ENCODE assay signal across 13 cellular contexts in genomic region chr3:171873561-171873960, GRCh38. TPM values are rescaled to one million over a fixed set of nuclear protein-coding genes. Genes with fewer than 3 reads are reported as not detected.
DNase-seq lines count a peak whose midpoint lies in the region; ATAC-seq and TF ChIP-seq lines count a peak whose summit lies in the region.
"Had no signal": no experiment of that assay in that cellular context is flagged by ENCODE, and none has a peak within 500 bp of the region (broad histone marks: within the 10 kb centered on the region; RNA-seq: fewer than 3 reads in every experiment).

No MANE protein-coding gene starts in this region.

- no peaks in the 10 kb centered on the region for H3K27me3 ChIP-seq in cardiac muscle cell
- no peaks in the 10 kb centered on the region for H3K27me3 ChIP-seq in upper lobe of right lung

- TF ChIP-seq CTCF in cardiac muscle cell (IDR thresholded peaks at IDR 0.05; ENCODE audit: low read depth, low read length), result no peak
- no peak for TF ChIP-seq CTCF in upper lobe of right lung (IDR thresholded peaks at IDR 0.05)

- ATAC-seq in Right ventricle myocardium inferior (no peak), upper lobe of right lung (no peak), GM19467 (IDR thresholded peaks at IDR 0.05; ENCODE audit: unreplicated experiment) (no peak)
- ATAC-seq: left colon had no signal

- DNase-seq in cardiac muscle cell (ENCODE audit: low read depth in 1 of 2, low spot score in 1 of 2) (peak in 1 of 2 donors; percentile 30), Right ventricle myocardium inferior (ENCODE audit: missing footprints) (no peak), astrocyte of the hippocampus (ENCODE audit: low read depth, low spot score) (peak; percentile 56), kidney glomerular epithelial cell (lab: John Stamatoyannopoulos, UW) (peak; percentile 25), upper lobe of right lung (no peak), hypothalamus (lab: John Stamatoyannopoulos, UW) (no peak), NCI-H146 (lab: John Stamatoyannopoulos, UW) (no peak)
- DNase-seq: activated CD4-positive, alpha-beta T cell treated with anti-CD3 and anti-CD28 coated beads, Interleukin-2, amount 10 ng/mL, durations not matched to agents 24 days and 14 days; activated naive CD4-positive, alpha-beta T cell; left colon; NCI-H2171; retina had no signal

- no peaks in the 10 kb centered on the region for H3K9me3 ChIP-seq in cardiac muscle cell (ENCODE audit: low read depth)
- no peaks in the 10 kb centered on the region for H3K9me3 ChIP-seq in upper lobe of right lung

- H3K36me3 ChIP-seq in cardiac muscle cell (no peaks in the 10 kb centered on the region), upper lobe of right lung (no peaks in the 10 kb centered on the region)

- H3K27ac ChIP-seq in cardiac muscle cell, result peak overlapping the region; percentile 75
- H3K27ac ChIP-seq in upper lobe of right lung, result peak overlapping the region; percentile 66

- H3K4me1 ChIP-seq in cardiac muscle cell (ENCODE audit: low read depth), result peaks cover 23% of the 10 kb centered on the region
- peaks cover 42% of the 10 kb centered on the region for H3K4me1 ChIP-seq in upper lobe of right lung

- H3K4me3 ChIP-seq in cardiac muscle cell (no peak overlapping the region), upper lobe of right lung (no peak overlapping the region)

- intact Hi-C loops in Right ventricle myocardium inferior (cut with DNase I), result no loop called here
- intact Hi-C loops in upper lobe of right lung (cut with DNase I), result no loop called here

RNA-seq across cellular contexts. Expression of gene TMEM212, which starts 30.4 kb away (rescaled TPM):
- total RNA-seq in cardiac muscle cell (not detected in 2 replicates), Right ventricle myocardium inferior (not detected), upper lobe of right lung (not detected)
- 0.26 TPM in 1 of 2 replicates, not detected in the other for polyA plus RNA-seq in cardiac muscle cell
- total RNA-seq: activated CD4-positive, alpha-beta T cell treated with anti-CD3 and anti-CD28 coated beads, Interleukin-2, amount 10 ng/mL, durations not matched to agents 24 days and 14 days; left colon had no signal

Comparison
In these comparisons a context has a peak if more than half of its experiments do, and no peak if none do; other contexts are left out.
1. DNase-seq: peak in astrocyte of the hippocampus (single experiment) and kidney glomerular epithelial cell (single experiment); none in Right ventricle myocardium inferior (single experiment), upper lobe of right lung (single experiment), hypothalamus (0 of 51) and NCI-H146 (single experiment).